Comparison of ENCODE assay signal across 8 cellular contexts in genomic region chr17:7897773-7898172, GRCh38. TPM values are rescaled to one million over a fixed set of nuclear protein-coding genes. Genes with fewer than 3 reads are reported as not detected.
A peak's percentile ranks its signal among the peaks of the same experiment; 100 is the strongest.
DNase-seq lines count a peak whose midpoint lies in the region; ATAC-seq, FAIRE-seq and TF ChIP-seq lines count a peak whose summit lies in the region.

No MANE protein-coding gene starts in this region.

- H3K9me3 ChIP-seq in MM.1S (replicated peaks; ENCODE audit: insufficient read depth, low read length): no peaks in the 10 kb centered on the region

- no peak for ATAC-seq in GM21515 (IDR thresholded peaks at IDR 0.05; ENCODE audit: unreplicated experiment)

- H3K9me2 ChIP-seq in MM.1S (replicated peaks; ENCODE audit: insufficient read depth, low read length): no peaks in the 10 kb centered on the region

- H3K4me3 ChIP-seq in MM.1S (ENCODE audit: low read length): no peak overlapping the region
- H3K4me3 ChIP-seq in bronchial epithelial cell (ENCODE audit: low read depth, low read length): no peak overlapping the region

- H3K27ac ChIP-seq in MM.1S (ENCODE audit: low read length): no peak overlapping the region

- no peak overlapping the region for H2AFZ ChIP-seq in MM.1S (ENCODE audit: low read length)

- DNase-seq in COLO668 (lab: John Stamatoyannopoulos, UW; ENCODE audit: unreplicated experiment): peak; percentile 0
- no peak for DNase-seq in MM.1S
- DNase-seq in bronchial epithelial cell (ENCODE audit: low read depth): peak; percentile 50
- DNase-seq in left kidney (ENCODE audit: low read depth, low spot score): peak; percentile 76
- DNase-seq in NCI-H1092 (lab: John Stamatoyannopoulos, UW): no peak
- no peak for DNase-seq in middle frontal gyrus (ENCODE audit: extremely low spot score, low spot score)
- DNase-seq in GM19239 (ENCODE audit: insufficient read length, low spot score): no peak

- no peak overlapping the region for H3K9ac ChIP-seq in MM.1S (ENCODE audit: low read length)

- TF ChIP-seq CTCF in MM.1S (IDR thresholded peaks at IDR 0.05; ENCODE audit: low read length): peak; percentile 25
- peak; percentile 39 for TF ChIP-seq CTCF in bronchial epithelial cell (IDR thresholded peaks at IDR 0.05; ENCODE audit: insufficient read depth, low read length, severe bottlenecking)

- no peak overlapping the region for H3K4me2 ChIP-seq in MM.1S (ENCODE audit: low read depth, low read length)

- H3K79me2 ChIP-seq in MM.1S (ENCODE audit: low read length): no peaks in the 10 kb centered on the region

- FAIRE-seq in bronchial epithelial cell (lab: Jason Lieb, UNC): peak; percentile 73
- no peak for FAIRE-seq in GM19239 (lab: Jason Lieb, UNC)

- H4K20me1 ChIP-seq in MM.1S (ENCODE audit: insufficient read depth, low read length): no peaks in the 10 kb centered on the region

- no peaks in the 10 kb centered on the region for H3F3A ChIP-seq in MM.1S (ENCODE audit: insufficient read depth, low read length)

- H3K4me1 ChIP-seq in MM.1S (ENCODE audit: low read length): no peaks in the 10 kb centered on the region

- H3K27me3 ChIP-seq in MM.1S (replicated peaks; ENCODE audit: insufficient read depth, low read length) (peaks cover 27% of the 10 kb centered on the region), bronchial epithelial cell (ENCODE audit: control insufficient read depth, insufficient read depth, low read length) (no peaks in the 10 kb centered on the region)

- H3K36me3 ChIP-seq in MM.1S (replicated peaks; ENCODE audit: insufficient read depth, low read length) (no peaks in the 10 kb centered on the region), bronchial epithelial cell (ENCODE audit: control insufficient read depth, insufficient read depth, low read length) (peaks cover 67% of the 10 kb centered on the region)

RNA-seq across cellular contexts. Expression of gene CHD3, which starts 9.2 kb away (rescaled TPM):
- 41.3 and 98.2 TPM in 2 replicates for total RNA-seq in bronchial epithelial cell

RNA-seq across cellular contexts. Expression of gene RNF227, which starts 18.3 kb away (rescaled TPM):
- total RNA-seq in bronchial epithelial cell: 7.8 and 8.2 TPM in 2 replicates

RNA-seq across cellular contexts. Expression of gene KCNAB3, which starts 31.9 kb away (rescaled TPM):
- total RNA-seq in bronchial epithelial cell: 0.79 and 0.90 TPM in 2 replicates

RNA-seq across cellular contexts. Expression of gene TRAPPC1, which starts 34.0 kb away (rescaled TPM):
- total RNA-seq in bronchial epithelial cell: 16.8 and 27.9 TPM in 2 replicates

RNA-seq across cellular contexts. Expression of gene CNTROB, which starts 34.2 kb away (rescaled TPM):
- 8.2 and 12.2 TPM in 2 replicates for total RNA-seq in bronchial epithelial cell

Comparison
In these comparisons a context has a peak if more than half of its experiments do, and no peak if none do; other contexts are left out.
1. DNase-seq: peak in COLO668 (single experiment), bronchial epithelial cell (single experiment) and left kidney (single experiment); none in MM.1S (single experiment), NCI-H1092 (single experiment), middle frontal gyrus (single experiment) and GM19239 (single experiment).